In genomic region chr4:119743644-119744043, GRCh38 we compare ENCODE assay signal across 21 cellular contexts.
A peak's percentile ranks its signal among the peaks of the same experiment; 100 is the strongest.
DNase-seq lines count a peak whose midpoint lies in the region; ATAC-seq and TF ChIP-seq lines count a peak whose summit lies in the region.
"Had no signal": no experiment of that assay in that cellular context is flagged by ENCODE, and none has a peak within 500 bp of the region (broad histone marks: within the 10 kb centered on the region; RNA-seq: fewer than 3 reads in every experiment).

No MANE protein-coding gene starts in this region.

- peak overlapping the region; percentile 33 for H2BK20ac ChIP-seq in IMR-90 (ENCODE audit: low read depth, low read length)

- H2AK5ac ChIP-seq in IMR-90 (ENCODE audit: low read depth, low read length), result peak overlapping the region; percentile 70; the same call in 1 of the 2 replicates

- H3K4me3 ChIP-seq in HEK293 (ENCODE audit: low read depth, low read length) (no peak overlapping the region), IMR-90 (ENCODE audit: insufficient read depth, low read depth, low read length) (no peak overlapping the region), upper lobe of left lung (no peak overlapping the region)
- H3K4me3 ChIP-seq: BLaER1, GM12878 had no signal

- POLR2A ChIA-PET in HEK293 (lab: Yijun Ruan, JAX), result interaction anchor here (0.7 kb wide), 1 partner anchor 115 kb away, joined by 3 read pairs; the partner anchor contains the start of gene PDE5A
- POLR2A ChIA-PET in IMR-90 (lab: Charles Lee; ENCODE audit: unreplicated experiment), result no interaction called here

- no peak overlapping the region for H2AFZ ChIP-seq in IMR-90 (replicated peaks; ENCODE audit: low read length, poor library complexity)

- no peak overlapping the region for H3K56ac ChIP-seq in IMR-90 (ENCODE audit: extremely low read depth, insufficient read depth, low read length)

- peak overlapping the region; percentile 55; the same call in 1 of the 2 replicates for H3K18ac ChIP-seq in IMR-90 (ENCODE audit: low read depth, low read length)

- no TSS peak for BruUV-seq in IMR-90 (replicated peaks; lab: Mats Ljungman, UMichigan)

- H3K9me3 Mint-ChIP-seq in nephron (no peaks in the 10 kb centered on the region), type B pancreatic cell (no peaks in the 10 kb centered on the region), immature natural killer cell (peaks cover 0 to 9% (median 0%) of the 10 kb centered on the region in 6 donors)
- no peaks in the 10 kb centered on the region for H3K9me3 Mint-ChIP-seq in stimulated activated naive B cell treated with anti-CD40 and anti-IgM and Interleukin-4, amounts not matched to agents 10 μg/mL and 1 μg/mL and 100 μg/mL, for 72 hours

- H2BK120ac ChIP-seq in IMR-90 (ENCODE audit: low read depth, low read length), result peak overlapping the region; percentile 83

- H4K20me1 ChIP-seq in IMR-90 (ENCODE audit: insufficient read depth, low read length), result no peaks in the 10 kb centered on the region
- H4K20me1 ChIP-seq: BLaER1 had no signal

- H4K5ac ChIP-seq in IMR-90 (ENCODE audit: low read depth, low read length), result peak overlapping the region; percentile 44

- no peak for TF ChIP-seq RAD21 in IMR-90 (IDR thresholded peaks at IDR 0.05; ENCODE audit: low read length)

- H3K4ac ChIP-seq in IMR-90 (ENCODE audit: low read depth, low read length), result peak overlapping the region; percentile 76

- H2BK15ac ChIP-seq in IMR-90 (ENCODE audit: low read depth, low read length), result peak overlapping the region; percentile 54

- dilution Hi-C loops in IMR-90 (cut with HindIII; ENCODE audit: low sequenced_read_pairs, unreplicated experiment), result no loop called here

- H3K4me1 Mint-ChIP-seq in nephron (peaks cover 61% of the 10 kb centered on the region), type B pancreatic cell (ENCODE audit: unreplicated experiment) (peaks cover 19% of the 10 kb centered on the region), immature natural killer cell (no peaks in the 10 kb centered on the region)
- no peaks in the 10 kb centered on the region for H3K4me1 Mint-ChIP-seq in stimulated activated naive B cell treated with anti-CD40 and anti-IgM and Interleukin-4, amounts not matched to agents 10 μg/mL and 1 μg/mL and 100 μg/mL, for 72 hours
- H3K4me1 Mint-ChIP-seq: CD14-positive monocyte; CD4-positive, alpha-beta memory T cell; CD4-positive, CD25-positive, alpha-beta regulatory T cell; CD8-positive, alpha-beta memory T cell had no signal

- H3K14ac ChIP-seq in IMR-90 (replicated peaks; ENCODE audit: low read depth, low read length), result no peak overlapping the region

- no peak overlapping the region for H3K23ac ChIP-seq in IMR-90 (ENCODE audit: low read depth, low read length)

- H3K9me3 ChIP-seq in HEK293 (ENCODE audit: control insufficient read depth, insufficient read depth, low read depth, low read length) (no peaks in the 10 kb centered on the region), IMR-90 (ENCODE audit: control insufficient read depth, insufficient read depth, low read length) (no peaks in the 10 kb centered on the region), upper lobe of left lung (no peaks in the 10 kb centered on the region)
- H3K9me3 ChIP-seq: BE2C, BLaER1 had no signal

- H2BK5ac ChIP-seq in IMR-90 (ENCODE audit: low read depth, low read length, poor library complexity, severe bottlenecking), result no peak overlapping the region

- TF ChIP-seq POLR2A in IMR-90 (IDR thresholded peaks at IDR 0.05; ENCODE audit: low read depth, low read length) (no peak), upper lobe of left lung (IDR thresholded peaks at IDR 0.05) (no peak)

- H3K27me3 Mint-ChIP-seq in nephron (ENCODE audit: low read depth) (no peaks in the 10 kb centered on the region), type B pancreatic cell (peaks cover 3% of the 10 kb centered on the region), immature natural killer cell (ENCODE audit: low read depth in 3 of 3) (no peaks in the 10 kb centered on the region)
- peaks cover 0 to 3% of the 10 kb centered on the region in 2 donors for H3K27me3 Mint-ChIP-seq in stimulated activated naive B cell treated with anti-CD40 and anti-IgM and Interleukin-4, amounts not matched to agents 10 μg/mL and 1 μg/mL and 100 μg/mL, for 72 hours
- H3K27me3 Mint-ChIP-seq: CD4-positive, CD25-positive, alpha-beta regulatory T cell had no signal

- TF ChIP-seq CTCF in HEK293 (tag by site-specific recombination; IDR thresholded peaks at IDR 0.05) (no peak), IMR-90 (conservative IDR thresholded peaks at IDR 0.05; ENCODE audit: low read depth, low read length) (no peak), nephron (IDR thresholded peaks at IDR 0.05; ENCODE audit: unreplicated experiment in 3 of 3) (no peak), type B pancreatic cell (conservative IDR thresholded peaks at IDR 0.05) (no peak), upper lobe of left lung (IDR thresholded peaks at IDR 0.05) (no peak)

- intact Hi-C loops in IMR-90 (cut with micrococcal nuclease), result no loop called here

- in situ Hi-C loops in IMR-90 (cut with MboI; ENCODE audit: low sequenced_read_pairs), result no loop called here
- in situ Hi-C loops in G401 (cut with HindIII; ENCODE audit: low sequenced_read_pairs), result no loop called here

- no peaks in the 10 kb centered on the region; the same call in 1 of the 2 replicates for H3K9me1 ChIP-seq in IMR-90 (ENCODE audit: insufficient read depth, low read length)

- ATAC-seq in IMR-90 (ENCODE audit: low read depth) (no peak), upper lobe of left lung (ENCODE audit: low FRiP score in 2 of 2) (no peak)
- ATAC-seq in stimulated activated naive B cell treated with anti-CD40 and anti-IgM and Interleukin-4, amounts not matched to agents 10 μg/mL and 1 μg/mL and 100 μg/mL, for 72 hours (replicated peaks), result no peak
- ATAC-seq: GM12878 had no signal

- DNase-seq in IMR-90 (no peak), type B pancreatic cell (ENCODE audit: extremely low spot score, unreplicated experiment) (no peak), upper lobe of left lung (no peak), G401 (ENCODE audit: low spot score) (no peak), immature natural killer cell (no peak)
- no peak for DNase-seq in stimulated activated naive B cell treated with anti-CD40 and anti-IgM and Interleukin-4, amounts not matched to agents 10 μg/mL and 1 μg/mL and 100 μg/mL, for 72 hours
- DNase-seq: 8988T; ACHN; BE2C; C1 segment of cervical spinal cord; CD4-positive, alpha-beta memory T cell; CD4-positive, CD25-positive, alpha-beta regulatory T cell; CD8-positive, alpha-beta memory T cell; COR-L47; DMS79 treated with DMSO at 0.1 percent for 48 hours; GDM1 had no signal

- peak overlapping the region in 1 of 3 experiments; percentile 12 for H3K4me3 Mint-ChIP-seq in nephron
- peak overlapping the region; percentile 13 for H3K4me3 Mint-ChIP-seq in type B pancreatic cell
- H3K4me3 Mint-ChIP-seq in stimulated activated naive B cell treated with anti-CD40 and anti-IgM and Interleukin-4, amounts not matched to agents 10 μg/mL and 1 μg/mL and 100 μg/mL, for 72 hours, result no peak overlapping the region
- no peak overlapping the region for H3K4me3 Mint-ChIP-seq in immature natural killer cell
- H3K4me3 Mint-ChIP-seq: CD14-positive monocyte; CD4-positive, alpha-beta memory T cell; CD4-positive, CD25-positive, alpha-beta regulatory T cell; CD8-positive, alpha-beta memory T cell had no signal

- WGBS in IMR-90 (ENCODE audit: extremely low coverage in 2 of 2, insufficient read length in 1 of 2), 2 experiments, result no CpG with 5 or more reads among the region's 2 CpGs
- 67 to 72% methylated on average over 2 of the region's 2 CpGs for WGBS in upper lobe of left lung, 2 donors

- H3K27me3 ChIP-seq in IMR-90 (ENCODE audit: control insufficient read depth, insufficient read depth, low read length) (no peaks in the 10 kb centered on the region), upper lobe of left lung (no peaks in the 10 kb centered on the region)
- H3K27me3 ChIP-seq: BE2C, BLaER1 had no signal

- peaks cover 4% of the 10 kb centered on the region for H3K4me1 ChIP-seq in HEK293 (ENCODE audit: control insufficient read depth, insufficient read depth, low read length)
- peaks cover 4% of the 10 kb centered on the region for H3K4me1 ChIP-seq in IMR-90 (ENCODE audit: control insufficient read depth, insufficient read depth, low read length)
- no peaks in the 10 kb centered on the region for H3K4me1 ChIP-seq in upper lobe of left lung
- H3K4me1 ChIP-seq: BE2C, BLaER1 had no signal

- no peaks in the 10 kb centered on the region for H3K36me3 ChIP-seq in HEK293 (ENCODE audit: control insufficient read depth in 2 of 2, insufficient read depth in 1 of 2, low read length in 2 of 2)
- no peaks in the 10 kb centered on the region for H3K36me3 ChIP-seq in IMR-90 (ENCODE audit: control insufficient read depth, insufficient read depth, low read length)
- no peaks in the 10 kb centered on the region for H3K36me3 ChIP-seq in upper lobe of left lung
- H3K36me3 ChIP-seq: BE2C, BLaER1 had no signal

- no peak overlapping the region for H3K27ac ChIP-seq in HEK293 (ENCODE audit: extremely low read depth, low read depth, low read length)
- no peak overlapping the region for H3K27ac ChIP-seq in IMR-90 (ENCODE audit: insufficient read depth, low read length)
- no peak overlapping the region for H3K27ac ChIP-seq in upper lobe of left lung
- H3K27ac ChIP-seq: BLaER1 had no signal

- no peaks in the 10 kb centered on the region for H3K36me3 Mint-ChIP-seq in nephron (ENCODE audit: low read depth)
- no peaks in the 10 kb centered on the region for H3K36me3 Mint-ChIP-seq in type B pancreatic cell
- H3K36me3 Mint-ChIP-seq in stimulated activated naive B cell treated with anti-CD40 and anti-IgM and Interleukin-4, amounts not matched to agents 10 μg/mL and 1 μg/mL and 100 μg/mL, for 72 hours, result no peaks in the 10 kb centered on the region
- H3K36me3 Mint-ChIP-seq in immature natural killer cell, result no peaks in the 10 kb centered on the region
- H3K36me3 Mint-ChIP-seq: CD14-positive monocyte; CD4-positive, alpha-beta memory T cell; CD4-positive, CD25-positive, alpha-beta regulatory T cell; CD8-positive, alpha-beta memory T cell had no signal

- H2AK9ac ChIP-seq in IMR-90 (replicated peaks; ENCODE audit: low read depth, low read length, poor library complexity), result no peak overlapping the region

- peak overlapping the region; percentile 75 to 98 (median 93) for H3K27ac Mint-ChIP-seq in nephron
- no peak overlapping the region for H3K27ac Mint-ChIP-seq in type B pancreatic cell
- H3K27ac Mint-ChIP-seq in stimulated activated naive B cell treated with anti-CD40 and anti-IgM and Interleukin-4, amounts not matched to agents 10 μg/mL and 1 μg/mL and 100 μg/mL, for 72 hours, result no peak overlapping the region
- no peak overlapping the region for H3K27ac Mint-ChIP-seq in immature natural killer cell
- H3K27ac Mint-ChIP-seq: CD14-positive monocyte; CD4-positive, alpha-beta memory T cell; CD4-positive, CD25-positive, alpha-beta regulatory T cell; CD8-positive, alpha-beta memory T cell had no signal

- CTCF ChIA-PET in HEK293 (lab: Yijun Ruan, JAX) (interaction anchor here (1.0 kb wide), 1 partner anchor 11 kb away, joined by 3 read pairs; no protein-coding TSS in a partner anchor), IMR-90 (lab: Yijun Ruan, JAX) (no interaction called here)

- no peak for TF ChIP-seq EP300 in upper lobe of left lung (IDR thresholded peaks at IDR 0.05)

- no peak overlapping the region for H3K9ac ChIP-seq in IMR-90 (ENCODE audit: low read depth, low read length)
- H3K9ac ChIP-seq: BLaER1 had no signal

- no peak overlapping the region for H4K91ac ChIP-seq in IMR-90 (ENCODE audit: insufficient read depth, low read depth, low read length)

- no peak overlapping the region for H3K4me2 ChIP-seq in IMR-90 (ENCODE audit: low read depth, low read length)
- H3K4me2 ChIP-seq: BLaER1 had no signal

- H4K8ac ChIP-seq in IMR-90 (ENCODE audit: low read depth in 2 of 2, low read length in 2 of 2), result peak overlapping the region in 1 of 2 experiments; percentile 40; a peak in 2 of 4 replicates

- no peaks in the 10 kb centered on the region for H3K79me1 ChIP-seq in IMR-90 (ENCODE audit: low read depth in 1 of 2, low read length in 2 of 2)

Comparison
In these comparisons a context has a peak if more than half of its experiments do, and no peak if none do; other contexts are left out.
1. H3K27ac Mint-ChIP-seq: peak in nephron (3 of 3); none in type B pancreatic cell (single experiment), stimulated activated naive B cell treated with anti-CD40 and anti-IgM and Interleukin-4, amounts not matched to agents 10 μg/mL and 1 μg/mL and 100 μg/mL, for 72 hours (single experiment) and immature natural killer cell (0 of 6).